Comparison of ENCODE assay signal across 8 cellular contexts in the genomic region with DNA sequence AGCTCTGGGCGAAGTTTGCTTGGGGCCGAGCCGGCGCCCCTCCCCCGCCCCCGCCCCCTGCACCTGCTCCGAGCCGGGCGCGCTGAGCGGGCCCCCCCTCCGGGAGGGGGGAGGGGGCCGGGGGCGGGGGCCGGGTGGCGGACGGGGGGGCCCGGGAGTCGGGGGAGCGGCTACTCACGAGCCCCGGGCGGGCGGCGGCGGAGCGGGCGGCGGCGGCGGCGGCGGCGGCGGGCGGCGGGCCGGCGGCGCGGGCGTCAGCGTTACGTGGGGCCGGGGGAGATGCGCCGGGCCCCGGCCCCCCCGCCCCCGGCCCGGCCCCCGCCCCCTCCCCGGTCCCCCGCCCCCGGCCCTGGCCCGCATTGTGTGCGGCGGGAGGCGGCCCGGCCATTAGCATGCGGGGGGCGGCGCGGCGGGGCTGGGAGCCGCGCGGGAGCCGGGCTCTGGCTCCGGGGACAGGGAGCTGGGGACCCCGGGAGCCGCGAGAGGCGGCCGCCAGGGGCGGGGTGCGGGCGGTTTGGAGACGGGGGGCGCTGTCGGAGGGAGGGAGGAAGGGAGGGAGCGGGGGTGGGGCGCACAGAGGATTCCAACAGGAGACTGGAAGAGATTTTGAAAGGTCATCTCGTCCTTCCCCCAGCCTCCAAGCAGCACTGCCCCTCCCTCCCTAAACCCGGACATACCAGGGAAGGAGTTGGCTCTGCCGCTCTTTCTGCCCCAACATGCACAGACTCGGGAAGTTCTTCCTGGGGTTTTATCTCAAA. TPM values are rescaled to one million over a fixed set of nuclear protein-coding genes. Genes with fewer than 3 reads are reported as not detected.
A peak's percentile ranks its signal among the peaks of the same experiment; 100 is the strongest.
DNase-seq lines count a peak whose midpoint lies in the region; ATAC-seq and TF ChIP-seq lines count a peak whose summit lies in the region.

A gene (minus strand): TSS at position 522 of the 758 bp plus-strand sequence. CDS start 5,064 bp downstream, outside the sequence.

- H2AFZ ChIP-seq in neuron (ENCODE audit: low read depth, low read length) = peak within 1 kb of the TSS; percentile 29

- H3K4me1 Mint-ChIP-seq in activated naive CD8-positive, alpha-beta T cell treated with anti-CD3 and anti-CD28 coated beads, Interleukin-2, amount 50 U/mL, for 24 hours = peaks cover 27% of the 10 kb centered on the region
- H3K4me1 Mint-ChIP-seq in glutamatergic neuron (ENCODE audit: low read depth, unreplicated experiment) = peaks cover 45% of the 10 kb centered on the region

- peaks cover 58% of the 10 kb centered on the region for H3K4me1 ChIP-seq in neuron (ENCODE audit: insufficient read depth, low read length)

- H3K27me3 ChIP-seq in neuron (ENCODE audit: insufficient read depth, low read length) = no peaks in the 10 kb centered on the region

- H3K4me3 Mint-ChIP-seq in activated naive CD8-positive, alpha-beta T cell treated with anti-CD3 and anti-CD28 coated beads, Interleukin-2, amount 50 U/mL, for 24 hours = peak within 1 kb of the TSS; percentile 84
- H3K4me3 Mint-ChIP-seq in glutamatergic neuron (ENCODE audit: unreplicated experiment) = peak within 1 kb of the TSS; percentile 99

- no peak for ATAC-seq in activated naive CD8-positive, alpha-beta T cell treated with anti-CD3 and anti-CD28 coated beads, Interleukin-2, amount 50 U/mL, for 24 hours

- peak within 1 kb of the TSS; percentile 83 for H3K4me3 ChIP-seq in neuron (ENCODE audit: low read length)

- no peaks in the 10 kb centered on the region for H3K9me3 ChIP-seq in neuron (ENCODE audit: low read length)

- TF ChIP-seq CTCF in glutamatergic neuron (IDR thresholded peaks at IDR 0.05; ENCODE audit: partially characterized antibody, unreplicated experiment) = no peak

- peak within 1 kb of the TSS; percentile 71 for H3K27ac Mint-ChIP-seq in activated naive CD8-positive, alpha-beta T cell treated with anti-CD3 and anti-CD28 coated beads, Interleukin-2, amount 50 U/mL, for 24 hours
- H3K27ac Mint-ChIP-seq in glutamatergic neuron (ENCODE audit: unreplicated experiment) = peak within 1 kb of the TSS; percentile 100

- H3K36me3 Mint-ChIP-seq in activated naive CD8-positive, alpha-beta T cell treated with anti-CD3 and anti-CD28 coated beads, Interleukin-2, amount 50 U/mL, for 24 hours (ENCODE audit: low read depth) = no peaks in the 10 kb centered on the region
- H3K36me3 Mint-ChIP-seq in glutamatergic neuron (ENCODE audit: unreplicated experiment) = peaks cover 3% of the 10 kb centered on the region

- peak; percentile 37 for DNase-seq in stimulated activated CD4-positive, alpha-beta T cell treated with anti-CD3 and anti-CD28 coated beads, Interleukin-12 subunit alpha, Interleukin-12 subunit beta, amount 100 ng/mL, for 4 hours
- DNase-seq in stimulated activated CD4-positive, alpha-beta T cell treated with anti-CD3 and anti-CD28 coated beads, Interleukin-1b, Interleukin-23, amount 100 ng/mL, for 48 hours = no peak
- peak; percentile 64 for DNase-seq in NCI-H748 (lab: John Stamatoyannopoulos, UW; ENCODE audit: unreplicated experiment)
- DNase-seq in activated naive CD8-positive, alpha-beta T cell treated with anti-CD3 and anti-CD28 coated beads, Interleukin-2, amount 50 U/mL, for 24 hours = peak; percentile 36
- DNase-seq in glutamatergic neuron = peak; percentile 80
- no peak for DNase-seq in KG1 (lab: John Stamatoyannopoulos, UW)
- no peak for DNase-seq in DMS79 treated with DMSO at 0.1 percent for 48 hours (lab: John Stamatoyannopoulos, UW)

- peaks cover 1% of the 10 kb centered on the region for H3K36me3 ChIP-seq in neuron (ENCODE audit: insufficient read depth, low read length)

- H3K9me3 Mint-ChIP-seq in activated naive CD8-positive, alpha-beta T cell treated with anti-CD3 and anti-CD28 coated beads, Interleukin-2, amount 50 U/mL, for 24 hours = no peaks in the 10 kb centered on the region
- peaks cover 35% of the 10 kb centered on the region for H3K9me3 Mint-ChIP-seq in glutamatergic neuron (ENCODE audit: unreplicated experiment)

- H3K27me3 Mint-ChIP-seq in activated naive CD8-positive, alpha-beta T cell treated with anti-CD3 and anti-CD28 coated beads, Interleukin-2, amount 50 U/mL, for 24 hours = peaks cover 3% of the 10 kb centered on the region
- peaks cover 36% of the 10 kb centered on the region for H3K27me3 Mint-ChIP-seq in glutamatergic neuron (ENCODE audit: unreplicated experiment)

RNA-seq across cellular contexts. Expression of the gene that starts here (rescaled TPM):
- total RNA-seq in glutamatergic neuron (ENCODE audit: unreplicated experiment) = 103 TPM

Comparison
In these comparisons a context has a peak if more than half of its experiments do, and no peak if none do; other contexts are left out.
1. DNase-seq: peak in stimulated activated CD4-positive, alpha-beta T cell treated with anti-CD3 and anti-CD28 coated beads, Interleukin-12 subunit alpha, Interleukin-12 subunit beta, amount 100 ng/mL, for 4 hours (single experiment), NCI-H748 (single experiment), activated naive CD8-positive, alpha-beta T cell treated with anti-CD3 and anti-CD28 coated beads, Interleukin-2, amount 50 U/mL, for 24 hours (single experiment) and glutamatergic neuron (single experiment); none in stimulated activated CD4-positive, alpha-beta T cell treated with anti-CD3 and anti-CD28 coated beads, Interleukin-1b, Interleukin-23, amount 100 ng/mL, for 48 hours (single experiment), KG1 (single experiment) and DMS79 treated with DMSO at 0.1 percent for 48 hours (single experiment).